In the genomic region with DNA sequence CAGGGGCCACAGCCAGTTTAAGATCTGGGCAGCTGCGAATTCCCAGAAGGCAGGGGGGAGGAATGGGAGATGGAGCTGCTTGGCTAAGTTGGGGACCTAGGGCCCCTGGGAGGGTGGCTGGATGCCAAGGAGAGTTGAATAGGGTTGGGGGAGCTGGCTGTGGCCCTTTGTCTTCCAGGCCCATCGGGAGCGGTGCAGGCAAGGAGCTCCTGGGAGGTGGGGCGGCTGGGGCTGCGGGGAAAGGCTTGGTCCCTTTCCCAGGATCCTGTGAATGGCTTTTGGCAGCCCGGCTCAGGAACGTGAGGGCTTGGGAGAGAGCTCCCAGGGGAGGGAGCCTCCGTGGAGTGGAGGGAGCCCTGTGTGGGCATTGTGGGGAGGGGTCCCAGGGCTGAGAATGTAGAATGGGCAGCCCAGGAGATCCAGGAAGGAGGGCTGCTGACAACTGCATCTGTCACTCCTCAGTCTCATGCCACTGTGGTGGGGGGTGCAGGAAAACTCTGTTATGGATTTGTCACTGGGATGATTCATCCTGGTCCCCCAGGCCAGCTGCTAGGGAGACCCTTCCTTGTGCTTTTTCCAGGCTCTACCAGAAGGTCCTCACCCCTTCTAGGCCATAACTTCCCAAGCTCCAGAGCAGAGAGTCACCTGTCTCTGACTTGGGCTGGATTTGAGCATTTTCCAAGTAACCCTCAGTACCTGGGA, we compare ENCODE assay signal across 9 cellular contexts. TPM values are rescaled to one million over a fixed set of nuclear protein-coding genes. Genes with fewer than 3 reads are reported as not detected.
DNase-seq lines count a peak whose midpoint lies in the region; ATAC-seq, FAIRE-seq and TF ChIP-seq lines count a peak whose summit lies in the region.
"Had no signal": no experiment of that assay in that cellular context is flagged by ENCODE, and none has a peak within 500 bp of the region (broad histone marks: within the 10 kb centered on the region; RNA-seq: fewer than 3 reads in every experiment).

No MANE protein-coding gene starts in this region.

- H3K9me3 Mint-ChIP-seq in activated naive CD8-positive, alpha-beta T cell treated with anti-CD3 and anti-CD28 coated beads, Interleukin-2, amount 10 ng/mL, durations not matched to agents 7 days and 5 days: no peaks in the 10 kb centered on the region

- no peaks in the 10 kb centered on the region for H3K9me3 ChIP-seq in HEK293 (ENCODE audit: control insufficient read depth, insufficient read depth, low read depth, low read length)
- H3K9me3 ChIP-seq: Peyer's patch had no signal

- H3K4me3 ChIP-seq in HEK293 (ENCODE audit: low read depth, low read length) (peak overlapping the region; percentile 63), skeletal muscle cell (ENCODE audit: low read depth, low read length) (peak overlapping the region; percentile 62)

- no peak for TF ChIP-seq CTCF in HEK293 (tag by site-specific recombination; IDR thresholded peaks at IDR 0.05)

- CTCF ChIA-PET in HEK293 (lab: Yijun Ruan, JAX) (interaction anchor here (0.6 to 1.2 kb wide), 3 partner anchors 27 to 111 kb away, joined by 3 to 4 read pairs (median 4); no protein-coding TSS in a partner anchor), HEK293T (lab: Yijun Ruan, JAX) (interaction anchor here (0.9 kb wide), 2 partner anchors 28 to 482 kb away, joined by 3 to 5 read pairs; no protein-coding TSS in a partner anchor)

- H3K36me3 Mint-ChIP-seq in activated naive CD8-positive, alpha-beta T cell treated with anti-CD3 and anti-CD28 coated beads, Interleukin-2, amount 10 ng/mL, durations not matched to agents 7 days and 5 days: no peaks in the 10 kb centered on the region

- H3K27ac Mint-ChIP-seq in activated naive CD8-positive, alpha-beta T cell treated with anti-CD3 and anti-CD28 coated beads, Interleukin-2, amount 10 ng/mL, durations not matched to agents 7 days and 5 days: no peak overlapping the region

- no peak overlapping the region for H3K27ac ChIP-seq in HEK293 (ENCODE audit: extremely low read depth, low read depth, low read length)

- no peak for FAIRE-seq in RCC 7860 (lab: Jason Lieb, UNC)

- H3K4me1 ChIP-seq in HEK293 (ENCODE audit: control insufficient read depth, insufficient read depth, low read length): peaks cover 4% of the 10 kb centered on the region; the same call in 1 of the 2 replicates

- DNase-seq in activated naive CD8-positive, alpha-beta T cell treated with anti-CD3 and anti-CD28 coated beads, Interleukin-2, amount 10 ng/mL, durations not matched to agents 7 days and 5 days: no peak
- peak in 46 of 51 donors; percentile 25 to 84 (median 66) for DNase-seq in hypothalamus (lab: John Stamatoyannopoulos, UW)
- no peak for DNase-seq in skeletal muscle cell (ENCODE audit: low read depth)
- DNase-seq in RCC 7860 (ENCODE audit: low spot score): no peak
- DNase-seq in NCI-H524 (lab: John Stamatoyannopoulos, UW): no peak
- DNase-seq in effector CD8-positive, alpha-beta T cell (lab: John Stamatoyannopoulos, UW): no peak
- DNase-seq in HEK293T (ENCODE audit: extremely low spot score): no peak
- DNase-seq: Peyer's patch had no signal

- H3K36me3 ChIP-seq in HEK293 (ENCODE audit: control insufficient read depth in 2 of 2, insufficient read depth in 1 of 2, low read length in 2 of 2): peaks cover 0 to 29% of the 10 kb centered on the region in 2 experiments; a peak in 1 of 3 replicates
- H3K36me3 ChIP-seq: Peyer's patch had no signal

- ATAC-seq in activated naive CD8-positive, alpha-beta T cell treated with anti-CD3 and anti-CD28 coated beads, Interleukin-2, amount 10 ng/mL, durations not matched to agents 7 days and 5 days (ENCODE audit: low read depth): no peak

- peaks cover 32% of the 10 kb centered on the region for H3K27me3 Mint-ChIP-seq in activated naive CD8-positive, alpha-beta T cell treated with anti-CD3 and anti-CD28 coated beads, Interleukin-2, amount 10 ng/mL, durations not matched to agents 7 days and 5 days

- H3K4me3 Mint-ChIP-seq in activated naive CD8-positive, alpha-beta T cell treated with anti-CD3 and anti-CD28 coated beads, Interleukin-2, amount 10 ng/mL, durations not matched to agents 7 days and 5 days: peak overlapping the region; percentile 29

- no peaks in the 10 kb centered on the region for H3K4me1 Mint-ChIP-seq in activated naive CD8-positive, alpha-beta T cell treated with anti-CD3 and anti-CD28 coated beads, Interleukin-2, amount 10 ng/mL, durations not matched to agents 7 days and 5 days

- POLR2A ChIA-PET in HEK293 (lab: Yijun Ruan, JAX): interaction anchor here (1.6 kb wide), 1 partner anchor 17 kb away, joined by 8 read pairs; the partner anchor contains the start of gene PEX16
- POLR2A ChIA-PET in activated naive CD8-positive, alpha-beta T cell treated with anti-CD3 and anti-CD28 coated beads, Interleukin-2, amount 10 ng/mL, durations not matched to agents 7 days and 5 days (lab: Charles Lee): interaction anchor here (0.9 to 1.5 kb wide), 2 partner anchors 16 to 17 kb away, joined by 3 to 7 read pairs; partner anchors contain the start of gene PEX16
- POLR2A ChIA-PET in HEK293T (lab: Yijun Ruan, JAX): interaction anchor here (0.7 to 1.6 kb wide), 3 partner anchors 14 to 489 kb away, joined by 3 read pairs; partner anchors contain the start of gene PEX16

TF ChIP-seq in HEK293, 187 proteins besides CTCF, POLR2A, EP300 and RAD21 (continues in another document):
- TF ChIP-seq KLF16 (tag by site-specific recombination; IDR thresholded peaks at IDR 0.05) (no peak), ZNF211 (tag by site-specific recombination; IDR thresholded peaks at IDR 0.05; ENCODE audit: low read depth) (no peak), YY1 (tag by site-specific recombination; IDR thresholded peaks at IDR 0.05) (no peak), ZBTB10 (tag by site-specific recombination; IDR thresholded peaks at IDR 0.05) (no peak), ZNF76 (tag by site-specific recombination; IDR thresholded peaks at IDR 0.05; ENCODE audit: borderline replicate concordance, low read depth) (peak; percentile 41; the same call in 1 of the 2 replicates), ZBTB7A (tag by site-specific recombination; IDR thresholded peaks at IDR 0.05; ENCODE audit: low read depth) (no peak)

TF ChIP-seq in HEK293T, 16 proteins besides CTCF, POLR2A, EP300 and RAD21:
- no peak for TF ChIP-seq TARDBP (IDR thresholded peaks at IDR 0.05)
- TF ChIP-seq ARNT (IDR thresholded peaks at IDR 0.05): no peak
- TF ChIP-seq FOXA1 (IDR thresholded peaks at IDR 0.05): no peak
- no peak for TF ChIP-seq FOXM1 (IDR thresholded peaks at IDR 0.05; ENCODE audit: borderline replicate concordance)
- no peak for TF ChIP-seq NFRKB (IDR thresholded peaks at IDR 0.05)
- no peak for TF ChIP-seq LEF1 (IDR thresholded peaks at IDR 0.05; ENCODE audit: borderline replicate concordance)
- no peak for TF ChIP-seq BHLHE40 (IDR thresholded peaks at IDR 0.05; ENCODE audit: borderline replicate concordance)
- TF ChIP-seq SUZ12 (IDR thresholded peaks at IDR 0.05): no peak
- TF ChIP-seq FOXK2 (IDR thresholded peaks at IDR 0.05): no peak
- no peak for TF ChIP-seq L3MBTL2 (conservative IDR thresholded peaks at IDR 0.05)
- no peak for TF ChIP-seq ZNF384 (IDR thresholded peaks at IDR 0.05)
- TF ChIP-seq SP1 (IDR thresholded peaks at IDR 0.05): no peak
- no peak for TF ChIP-seq HDGF (IDR thresholded peaks at IDR 0.05; ENCODE audit: borderline replicate concordance)
- no peak for TF ChIP-seq PKNOX1 (IDR thresholded peaks at IDR 0.05)
- TF ChIP-seq ELF4 (IDR thresholded peaks at IDR 0.05): no peak
- no peak for TF ChIP-seq CTBP1 (IDR thresholded peaks at IDR 0.05; ENCODE audit: borderline replicate concordance)
TF ChIP-seq in HEK293T: peak in this region for 0.

RNA-seq across cellular contexts. Expression of gene FREY1, which starts 6.0 kb away (rescaled TPM):
- 1 to 10 TPM; 3.9 TPM for total RNA-seq in activated naive CD8-positive, alpha-beta T cell treated with anti-CD3 and anti-CD28 coated beads, Interleukin-2, amount 10 ng/mL, durations not matched to agents 7 days and 5 days

RNA-seq across cellular contexts. Expression of gene MAPK8IP1, which starts 15.6 kb away (rescaled TPM):
- under 1 TPM; 0.85 to 0.86 TPM for total RNA-seq in activated naive CD8-positive, alpha-beta T cell treated with anti-CD3 and anti-CD28 coated beads, Interleukin-2, amount 10 ng/mL, durations not matched to agents 7 days and 5 days

RNA-seq across cellular contexts. Expression of gene PEX16, which starts 16.6 kb away (rescaled TPM):
- total RNA-seq in activated naive CD8-positive, alpha-beta T cell treated with anti-CD3 and anti-CD28 coated beads, Interleukin-2, amount 10 ng/mL, durations not matched to agents 7 days and 5 days: 10 to 100 TPM; 49.4 to 61.5 TPM

RNA-seq across cellular contexts. Expression of gene LARGE2, which starts 21.4 kb away (rescaled TPM):
- 1 to 10 TPM; 2.5 to 2.7 TPM for total RNA-seq in activated naive CD8-positive, alpha-beta T cell treated with anti-CD3 and anti-CD28 coated beads, Interleukin-2, amount 10 ng/mL, durations not matched to agents 7 days and 5 days

RNA-seq across cellular contexts. Expression of gene CRY2, which starts 53.8 kb away (rescaled TPM):
- 10 to 100 TPM; 32.4 to 36.9 TPM for total RNA-seq in activated naive CD8-positive, alpha-beta T cell treated with anti-CD3 and anti-CD28 coated beads, Interleukin-2, amount 10 ng/mL, durations not matched to agents 7 days and 5 days

Comparison
In these comparisons a context has a peak if more than half of its experiments do, and no peak if none do; other contexts are left out.
1. DNase-seq: peak in hypothalamus (46 of 51); none in activated naive CD8-positive, alpha-beta T cell treated with anti-CD3 and anti-CD28 coated beads, Interleukin-2, amount 10 ng/mL, durations not matched to agents 7 days and 5 days (single experiment), skeletal muscle cell (single experiment), RCC 7860 (single experiment), NCI-H524 (0 of 2), effector CD8-positive, alpha-beta T cell (single experiment) and HEK293T (single experiment).